ENCODE assay signal across 8 cellular contexts in genomic region chr11:117180020-117180419, GRCh38. TPM values are rescaled to one million over a fixed set of nuclear protein-coding genes. Genes with fewer than 3 reads are reported as not detected.
DNase-seq lines count a peak whose midpoint lies in the region; ATAC-seq, FAIRE-seq and TF ChIP-seq lines count a peak whose summit lies in the region.

No MANE protein-coding gene starts in this region.

- no peaks in the 10 kb centered on the region for H3K9me2 ChIP-seq in MM.1S (replicated peaks; ENCODE audit: insufficient read depth, low read length)

- H3K27ac ChIP-seq in CD4-positive, alpha-beta memory T cell (ENCODE audit: low read depth, low read length): peak overlapping the region; percentile 73
- H3K27ac ChIP-seq in MM.1S (ENCODE audit: low read length) (no peak overlapping the region), colonic mucosa (peak overlapping the region; percentile 95)

- no peaks in the 10 kb centered on the region for H3K9me3 Mint-ChIP-seq in CD4-positive, alpha-beta memory T cell
- H3K9me3 Mint-ChIP-seq in nephron: no peaks in the 10 kb centered on the region

- H3K36me3 ChIP-seq in CD4-positive, alpha-beta memory T cell (ENCODE audit: insufficient read depth, low read length): peaks cover 5% of the 10 kb centered on the region
- H3K36me3 ChIP-seq in MM.1S (replicated peaks; ENCODE audit: insufficient read depth, low read length): no peaks in the 10 kb centered on the region
- H3K36me3 ChIP-seq in colonic mucosa: no peaks in the 10 kb centered on the region

- H4K20me1 ChIP-seq in MM.1S (ENCODE audit: insufficient read depth, low read length): no peaks in the 10 kb centered on the region

- TF ChIP-seq POLR2A in GM12891 (IDR thresholded peaks at IDR 0.05; ENCODE audit: low read depth, low read length): no peak

- no peak overlapping the region for H2AFZ ChIP-seq in MM.1S (ENCODE audit: low read length)

- H3K9me3 ChIP-seq in CD4-positive, alpha-beta memory T cell (ENCODE audit: control insufficient read depth in 1 of 2, low read length in 2 of 2): no peaks in the 10 kb centered on the region
- no peaks in the 10 kb centered on the region for H3K9me3 ChIP-seq in MM.1S (replicated peaks; ENCODE audit: insufficient read depth, low read length)
- H3K9me3 ChIP-seq in colonic mucosa: no peaks in the 10 kb centered on the region

- intact Hi-C loops in CD4-positive, alpha-beta memory T cell (cut with micrococcal nuclease): no loop called here
- intact Hi-C loops in colonic mucosa (cut with DNase I): loop anchor here (2.0 kb wide), 1 partner anchor 51 kb away; no protein-coding TSS in a partner anchor

- peak overlapping the region; percentile 94 to 99 (median 94) for H3K4me3 Mint-ChIP-seq in CD4-positive, alpha-beta memory T cell
- H3K4me3 Mint-ChIP-seq in nephron: peak overlapping the region; percentile 97 to 99 (median 97)

- H3K9ac ChIP-seq in MM.1S (ENCODE audit: low read length) (peak overlapping the region; percentile 77; the same call in 1 of the 2 replicates), colonic mucosa (ENCODE audit: low read depth in 2 of 2, low read length in 2 of 2) (peak overlapping the region in 1 of 2 donors; percentile 84)

- TF ChIP-seq CTCF in MM.1S (IDR thresholded peaks at IDR 0.05; ENCODE audit: low read length) (no peak), colonic mucosa (IDR thresholded peaks at IDR 0.05) (no peak), nephron (IDR thresholded peaks at IDR 0.05; ENCODE audit: unreplicated experiment in 3 of 3) (no peak)

- H3K4me2 ChIP-seq in MM.1S (ENCODE audit: low read depth, low read length): peak overlapping the region; percentile 94

- H3K36me3 Mint-ChIP-seq in CD4-positive, alpha-beta memory T cell: peaks cover 10 to 15% of the 10 kb centered on the region in 2 donors
- H3K36me3 Mint-ChIP-seq in nephron (ENCODE audit: low read depth): peaks cover 15% of the 10 kb centered on the region

- no peaks in the 10 kb centered on the region for H3K27me3 Mint-ChIP-seq in CD4-positive, alpha-beta memory T cell
- H3K27me3 Mint-ChIP-seq in nephron (ENCODE audit: low read depth): peaks cover 4% of the 10 kb centered on the region

- no peaks in the 10 kb centered on the region for H3K79me2 ChIP-seq in MM.1S (ENCODE audit: low read length)

- DNase-seq in CD4-positive, alpha-beta memory T cell: no peak
- no peak for DNase-seq in MM.1S
- no peak for DNase-seq in colonic mucosa
- DNase-seq in GM12891 (ENCODE audit: insufficient read length, low spot score): no peak

- CTCF ChIA-PET in CD4-positive, alpha-beta memory T cell (lab: Charles Lee; ENCODE audit: partially characterized antibody): interaction anchor here (0.7 to 5.1 kb wide), 13 partner anchors 10 to 344 kb away, joined by 3 to 48 read pairs (median 5); partner anchors contain the start of genes PAFAH1B2, PCSK7 and SIK3

- no peak for ATAC-seq in GM21717 (IDR thresholded peaks at IDR 0.05; ENCODE audit: unreplicated experiment)
- ATAC-seq in GM18511 (IDR thresholded peaks at IDR 0.05; ENCODE audit: unreplicated experiment): no peak
- no peak for ATAC-seq in GM21576 (IDR thresholded peaks at IDR 0.05; ENCODE audit: unreplicated experiment)

- peaks cover 30% of the 10 kb centered on the region for H3K4me1 ChIP-seq in CD4-positive, alpha-beta memory T cell (ENCODE audit: insufficient read depth, low read length)
- H3K4me1 ChIP-seq in MM.1S (ENCODE audit: low read length) (peaks cover 15% of the 10 kb centered on the region), colonic mucosa (no peaks in the 10 kb centered on the region)

- peak overlapping the region; percentile 76 to 80 for H3K4me3 ChIP-seq in CD4-positive, alpha-beta memory T cell (ENCODE audit: low read length in 2 of 2)
- peak overlapping the region; percentile 94; the same call in 1 of the 2 replicates for H3K4me3 ChIP-seq in MM.1S (ENCODE audit: low read length)
- H3K4me3 ChIP-seq in colonic mucosa: peak overlapping the region; percentile 93

- H3K27me3 ChIP-seq in CD4-positive, alpha-beta memory T cell (ENCODE audit: insufficient read depth, low read length): no peaks in the 10 kb centered on the region
- H3K27me3 ChIP-seq in MM.1S (replicated peaks; ENCODE audit: insufficient read depth, low read length) (no peaks in the 10 kb centered on the region), colonic mucosa (no peaks in the 10 kb centered on the region)

- H3K4me1 Mint-ChIP-seq in CD4-positive, alpha-beta memory T cell: peaks cover 21 to 39% (median 35%) of the 10 kb centered on the region in 4 donors
- peaks cover 34% of the 10 kb centered on the region for H3K4me1 Mint-ChIP-seq in nephron

- POLR2A ChIA-PET in CD4-positive, alpha-beta memory T cell (lab: Charles Lee; ENCODE audit: partially characterized antibody): interaction anchor here (0.9 to 4.8 kb wide), 17 partner anchors 8 to 1838 kb away, joined by 3 to 75 read pairs (median 9); partner anchors contain the start of genes BUD13, CEP164, PAFAH1B2 and PCSK7

- FAIRE-seq in GM12891 (lab: Jason Lieb, UNC): no peak

- H3F3A ChIP-seq in MM.1S (ENCODE audit: insufficient read depth, low read length): no peaks in the 10 kb centered on the region

- peak overlapping the region; percentile 89 to 97 (median 95) for H3K27ac Mint-ChIP-seq in CD4-positive, alpha-beta memory T cell
- peak overlapping the region; percentile 88 to 98 (median 95) for H3K27ac Mint-ChIP-seq in nephron

TF ChIP-seq in GM12891, 5 proteins besides CTCF, POLR2A, EP300 and RAD21:
- TF ChIP-seq SPI1 (IDR thresholded peaks at IDR 0.05; ENCODE audit: low read depth, low read length) (no peak), POU2F2 (IDR thresholded peaks at IDR 0.05; ENCODE audit: low read depth, low read length) (no peak), PAX5 (IDR thresholded peaks at IDR 0.05; ENCODE audit: insufficient read depth, low read length, severe bottlenecking) (no peak), POLR2AphosphoS5 (IDR thresholded peaks at IDR 0.05; ENCODE audit: low read depth, low read length) (no peak), TAF1 (IDR thresholded peaks at IDR 0.05; ENCODE audit: low read depth, low read length) (no peak)
TF ChIP-seq in GM12891: peak in this region for 0.

RNA-seq across cellular contexts. Expression of gene SIDT2, which starts 1.5 kb away (rescaled TPM):
- total RNA-seq in CD4-positive, alpha-beta memory T cell: 10 to 100 TPM; 60.2 to 67.3 TPM
- 1 to 10 TPM; 2.1 to 4.1 TPM for polyA plus RNA-seq in CD4-positive, alpha-beta memory T cell
- 10 to 100 TPM; 42.9 to 69.3 TPM for total RNA-seq in colonic mucosa
- 11.1 TPM for polyA plus RNA-seq in GM12891 (2012; ENCODE audit: low read depth, missing spikeins)

RNA-seq across cellular contexts. Expression of gene TAGLN, which starts 19.1 kb away (rescaled TPM):
- 10 to 100 TPM; 17.7 to 19.7 TPM for total RNA-seq in CD4-positive, alpha-beta memory T cell
- polyA plus RNA-seq in CD4-positive, alpha-beta memory T cell: under 1 TPM; 0.15 to 0.36 TPM
- 100 to 1,000 TPM in 1 of 2 donors, 10 to 100 TPM in 1; 86.8 to 989 TPM for total RNA-seq in colonic mucosa
- 2.8 TPM for polyA plus RNA-seq in GM12891 (2012; ENCODE audit: low read depth, missing spikeins)

RNA-seq across cellular contexts. Expression of gene PAFAH1B2, which starts 35.9 kb away (rescaled TPM):
- total RNA-seq in CD4-positive, alpha-beta memory T cell: 10 to 100 TPM; 61.6 to 64.2 TPM
- 10 to 100 TPM; 16.4 to 23.7 TPM for polyA plus RNA-seq in CD4-positive, alpha-beta memory T cell
- total RNA-seq in colonic mucosa: 10 to 100 TPM; 76.4 to 80.5 TPM
- 9.2 TPM for polyA plus RNA-seq in GM12891 (2012; ENCODE audit: low read depth, missing spikeins)

RNA-seq across cellular contexts. Expression of gene PCSK7, which starts 51.9 kb away (rescaled TPM):
- 100 to 1,000 TPM; 300 to 325 TPM for total RNA-seq in CD4-positive, alpha-beta memory T cell
- polyA plus RNA-seq in CD4-positive, alpha-beta memory T cell: 10 to 100 TPM; 33.3 to 84.2 TPM
- total RNA-seq in colonic mucosa: 100 to 1,000 TPM; 111 to 195 TPM
- polyA plus RNA-seq in GM12891 (2012; ENCODE audit: low read depth, missing spikeins): 30.6 TPM

RNA-seq across cellular contexts. Expression of gene RNF214, which starts 52.5 kb away (rescaled TPM):
- total RNA-seq in CD4-positive, alpha-beta memory T cell: 10 to 100 TPM; 41.8 to 50.1 TPM
- polyA plus RNA-seq in CD4-positive, alpha-beta memory T cell: 10 to 100 TPM; 20.7 to 45.0 TPM
- total RNA-seq in colonic mucosa: 10 to 100 TPM; 20.0 to 20.3 TPM
- polyA plus RNA-seq in GM12891 (2012; ENCODE audit: low read depth, missing spikeins): 7.1 TPM

Comparison
In these comparisons a context has a peak if more than half of its experiments do, and no peak if none do; other contexts are left out.
1. RNA of gene TAGLN, which starts 19.1 kb away (total RNA-seq): 86.8 to 989 TPM in colonic mucosa; 17.7 to 19.7 TPM in CD4-positive, alpha-beta memory T cell; every median in the first group is over 4 times any median in the second.
2. Peak in every context shown above with its lines, with median percentiles within 50 percentile points of each other: H3K4me3 ChIP-seq.